In genomic region chr1:63779338-63779819, GRCh38 we compare ENCODE assay signal across 18 cellular contexts. TPM values are rescaled to one million over a fixed set of nuclear protein-coding genes. Genes with fewer than 3 reads are reported as not detected.
DNase-seq lines count a peak whose midpoint lies in the region; ATAC-seq and TF ChIP-seq lines count a peak whose summit lies in the region.
"Had no signal": no experiment of that assay in that cellular context is flagged by ENCODE, and none has a peak within 500 bp of the region (broad histone marks: within the 10 kb centered on the region; RNA-seq: fewer than 3 reads in every experiment).

No MANE protein-coding gene starts in this region.

- H4K20me1 ChIP-seq in osteoblast (ENCODE audit: insufficient read depth, low read length), result peaks cover 68% of the 10 kb centered on the region

- H2AFZ ChIP-seq in osteoblast (ENCODE audit: low read length), result no peak overlapping the region

- H3K9me3 ChIP-seq in WERI-Rb-1 (ENCODE audit: severe bottlenecking) (no peaks in the 10 kb centered on the region), osteoblast (ENCODE audit: low read depth, low read length) (no peaks in the 10 kb centered on the region)
- H3K9me3 ChIP-seq: upper lobe of right lung had no signal

- H3K27me3 Mint-ChIP-seq in activated CD8-positive, alpha-beta T cell treated with anti-CD3 and anti-CD28 coated beads, Interleukin-2, amount 10 ng/mL, durations not matched to agents 7 days and 5 days (ENCODE audit: low read depth), result peaks cover 50% of the 10 kb centered on the region
- H3K27me3 Mint-ChIP-seq in natural killer cell treated with Interleukin-12 subunit alpha and Interleukin-12 subunit beta and Interleukin-15 and Interleukin-18, amount 100 ng/mL, for 72 hours, result peaks cover 35 to 65% of the 10 kb centered on the region in 2 donors

- no peak for TF ChIP-seq CTCF in WERI-Rb-1 (IDR thresholded peaks at IDR 0.05; ENCODE audit: low read depth, low read length)
- no peak for TF ChIP-seq CTCF in osteoblast (IDR thresholded peaks at IDR 0.05; ENCODE audit: extremely low read depth, low read depth, low read length)

- peak overlapping the region; percentile 21 for H3K4me2 ChIP-seq in osteoblast (ENCODE audit: insufficient read depth, low read length)

- no peaks in the 10 kb centered on the region for H3K9me3 Mint-ChIP-seq in activated CD8-positive, alpha-beta T cell treated with anti-CD3 and anti-CD28 coated beads, Interleukin-2, amount 10 ng/mL, durations not matched to agents 7 days and 5 days (ENCODE audit: insufficient read depth)
- no peaks in the 10 kb centered on the region for H3K9me3 Mint-ChIP-seq in natural killer cell treated with Interleukin-12 subunit alpha and Interleukin-12 subunit beta and Interleukin-15 and Interleukin-18, amount 100 ng/mL, for 72 hours
- H3K9me3 Mint-ChIP-seq: activated naive CD8-positive, alpha-beta T cell treated with anti-CD3 and anti-CD28 coated beads, Interleukin-2, amount 50 U/mL, for 24 hours; activated T-cell treated with anti-CD3 and anti-CD28 coated beads, Interleukin-2, amount 50 U/mL, for 24 hours; naive B cell; stimulated activated effector memory CD8-positive, alpha-beta T cell treated with anti-CD3 and anti-CD28 coated beads, Interleukin-12 subunit alpha, Interleukin-12 subunit beta, amount 100 ng/mL, for 72 hours had no signal

- H3K4me1 ChIP-seq in osteoblast (ENCODE audit: insufficient read depth, low read length), result peaks cover 15% of the 10 kb centered on the region

- peaks cover 7% of the 10 kb centered on the region for H3K4me1 Mint-ChIP-seq in activated CD8-positive, alpha-beta T cell treated with anti-CD3 and anti-CD28 coated beads, Interleukin-2, amount 10 ng/mL, durations not matched to agents 7 days and 5 days (ENCODE audit: low read depth)
- H3K4me1 Mint-ChIP-seq in natural killer cell treated with Interleukin-12 subunit alpha and Interleukin-12 subunit beta and Interleukin-15 and Interleukin-18, amount 100 ng/mL, for 72 hours (ENCODE audit: low read depth in 2 of 2), result no peaks in the 10 kb centered on the region

- peak; percentile 46 for DNase-seq in ELF-1 (ENCODE audit: low read depth, low spot score)
- peak; percentile 47 for DNase-seq in WERI-Rb-1
- peak; percentile 44 for DNase-seq in fibroblast of the conjunctiva (ENCODE audit: low read depth)
- DNase-seq in osteoblast (ENCODE audit: insufficient read length, low spot score, missing footprints), result no peak
- no peak for DNase-seq in activated CD8-positive, alpha-beta T cell treated with anti-CD3 and anti-CD28 coated beads, Interleukin-2, amount 10 ng/mL, durations not matched to agents 7 days and 5 days
- DNase-seq in natural killer cell treated with Interleukin-12 subunit alpha and Interleukin-12 subunit beta and Interleukin-15 and Interleukin-18, amount 100 ng/mL, for 72 hours (ENCODE audit: low spot score), result no peak
- DNase-seq in kidney glomerular epithelial cell (lab: John Stamatoyannopoulos, UW), result no peak
- DNase-seq: activated naive CD8-positive, alpha-beta T cell treated with anti-CD3 and anti-CD28 coated beads, Interleukin-2, amount 50 U/mL, for 24 hours; activated T-cell treated with anti-CD3 and anti-CD28 coated beads, Interleukin-2, amount 50 U/mL, for 24 hours; dermis blood vessel endothelial cell; naive B cell; stimulated activated CD4-positive, alpha-beta T cell treated with anti-CD3 and anti-CD28 coated beads, Interleukin-4, amount 100 ng/mL, for 4 hours; upper lobe of right lung had no signal

- H3K36me3 Mint-ChIP-seq in activated CD8-positive, alpha-beta T cell treated with anti-CD3 and anti-CD28 coated beads, Interleukin-2, amount 10 ng/mL, durations not matched to agents 7 days and 5 days (ENCODE audit: low read depth), result no peaks in the 10 kb centered on the region
- H3K36me3 Mint-ChIP-seq in natural killer cell treated with Interleukin-12 subunit alpha and Interleukin-12 subunit beta and Interleukin-15 and Interleukin-18, amount 100 ng/mL, for 72 hours, result no peaks in the 10 kb centered on the region
- H3K36me3 Mint-ChIP-seq: naive B cell; stimulated activated effector memory CD8-positive, alpha-beta T cell treated with anti-CD3 and anti-CD28 coated beads, Interleukin-12 subunit alpha, Interleukin-12 subunit beta, amount 100 ng/mL, for 72 hours had no signal

- no peak overlapping the region for H3K27ac Mint-ChIP-seq in activated CD8-positive, alpha-beta T cell treated with anti-CD3 and anti-CD28 coated beads, Interleukin-2, amount 10 ng/mL, durations not matched to agents 7 days and 5 days
- no peak overlapping the region for H3K27ac Mint-ChIP-seq in natural killer cell treated with Interleukin-12 subunit alpha and Interleukin-12 subunit beta and Interleukin-15 and Interleukin-18, amount 100 ng/mL, for 72 hours
- H3K27ac Mint-ChIP-seq: activated naive CD8-positive, alpha-beta T cell treated with anti-CD3 and anti-CD28 coated beads, Interleukin-2, amount 50 U/mL, for 24 hours; activated T-cell treated with anti-CD3 and anti-CD28 coated beads, Interleukin-2, amount 50 U/mL, for 24 hours; CD14-positive monocyte; naive B cell; stimulated activated effector memory CD8-positive, alpha-beta T cell treated with anti-CD3 and anti-CD28 coated beads, Interleukin-12 subunit alpha, Interleukin-12 subunit beta, amount 100 ng/mL, for 72 hours had no signal

- H3K36me3 ChIP-seq in WERI-Rb-1 (no peaks in the 10 kb centered on the region), osteoblast (ENCODE audit: insufficient read depth, low read length) (no peaks in the 10 kb centered on the region)
- H3K36me3 ChIP-seq: upper lobe of right lung had no signal

- CTCF ChIA-PET in activated CD8-positive, alpha-beta T cell treated with anti-CD3 and anti-CD28 coated beads, Interleukin-2, amount 10 ng/mL, durations not matched to agents 7 days and 5 days (lab: Charles Lee), result interaction anchor here (0.7 to 1.2 kb wide), 2 partner anchors 14 to 19 kb away, joined by 3 read pairs; no protein-coding TSS in a partner anchor

- H3K79me2 ChIP-seq in osteoblast (ENCODE audit: insufficient read depth, low read length), result peaks cover 94% of the 10 kb centered on the region

- H3K27ac ChIP-seq in WERI-Rb-1 (no peak overlapping the region), osteoblast (ENCODE audit: low read depth, low read length) (no peak overlapping the region)
- H3K27ac ChIP-seq: upper lobe of right lung had no signal

- H3K4me3 ChIP-seq in WERI-Rb-1 (ENCODE audit: low read depth, low read length) (no peak overlapping the region), osteoblast (ENCODE audit: insufficient read depth, low read length) (no peak overlapping the region)
- H3K4me3 ChIP-seq: upper lobe of right lung had no signal

- POLR2A ChIA-PET in activated CD8-positive, alpha-beta T cell treated with anti-CD3 and anti-CD28 coated beads, Interleukin-2, amount 10 ng/mL, durations not matched to agents 7 days and 5 days (lab: Charles Lee), result no interaction called here

- ATAC-seq in GM18520 (IDR thresholded peaks at IDR 0.05; ENCODE audit: unreplicated experiment), result no peak
- ATAC-seq in activated CD8-positive, alpha-beta T cell treated with anti-CD3 and anti-CD28 coated beads, Interleukin-2, amount 10 ng/mL, durations not matched to agents 7 days and 5 days, result no peak
- no peak for ATAC-seq in natural killer cell treated with Interleukin-12 subunit alpha and Interleukin-12 subunit beta and Interleukin-15 and Interleukin-18, amount 100 ng/mL, for 72 hours
- ATAC-seq: activated CD4-positive, CD25-positive, alpha-beta regulatory T cell treated with anti-CD3 and anti-CD28 coated beads, Interleukin-2, amount 50 U/mL, for 24 hours; activated naive CD8-positive, alpha-beta T cell treated with anti-CD3 and anti-CD28 coated beads, Interleukin-2, amount 50 U/mL, for 24 hours; stimulated activated effector memory CD8-positive, alpha-beta T cell treated with anti-CD3 and anti-CD28 coated beads, Interleukin-12 subunit alpha, Interleukin-12 subunit beta, amount 100 ng/mL, for 72 hours; upper lobe of right lung had no signal

- H3K4me3 Mint-ChIP-seq in activated CD8-positive, alpha-beta T cell treated with anti-CD3 and anti-CD28 coated beads, Interleukin-2, amount 10 ng/mL, durations not matched to agents 7 days and 5 days, result no peak overlapping the region
- no peak overlapping the region for H3K4me3 Mint-ChIP-seq in natural killer cell treated with Interleukin-12 subunit alpha and Interleukin-12 subunit beta and Interleukin-15 and Interleukin-18, amount 100 ng/mL, for 72 hours
- H3K4me3 Mint-ChIP-seq: activated naive CD8-positive, alpha-beta T cell treated with anti-CD3 and anti-CD28 coated beads, Interleukin-2, amount 50 U/mL, for 24 hours; activated T-cell treated with anti-CD3 and anti-CD28 coated beads, Interleukin-2, amount 50 U/mL, for 24 hours; CD14-positive monocyte; naive B cell; stimulated activated effector memory CD8-positive, alpha-beta T cell treated with anti-CD3 and anti-CD28 coated beads, Interleukin-12 subunit alpha, Interleukin-12 subunit beta, amount 100 ng/mL, for 72 hours had no signal

- H3K27me3 ChIP-seq in WERI-Rb-1 (ENCODE audit: insufficient read depth, low read depth, severe bottlenecking) (no peaks in the 10 kb centered on the region), osteoblast (ENCODE audit: insufficient read depth, low read length) (no peaks in the 10 kb centered on the region)

RNA-seq across cellular contexts. Expression of gene ROR1, which starts 5.6 kb away (rescaled TPM):
- 46.9 and 52.5 TPM in 2 replicates for total RNA-seq in osteoblast
- total RNA-seq in activated CD8-positive, alpha-beta T cell treated with anti-CD3 and anti-CD28 coated beads, Interleukin-2, amount 10 ng/mL, durations not matched to agents 7 days and 5 days, result not detected
- under 1 TPM in 1 of 2 donors, not detected in 1; 0.38 TPM for total RNA-seq in natural killer cell treated with Interleukin-12 subunit alpha and Interleukin-12 subunit beta and Interleukin-15 and Interleukin-18, amount 100 ng/mL, for 72 hours
- total RNA-seq: G401 had no signal

Comparison
In these comparisons a context has a peak if more than half of its experiments do, and no peak if none do; other contexts are left out.
1. DNase-seq: peak in ELF-1 (single experiment), WERI-Rb-1 (single experiment) and fibroblast of the conjunctiva (single experiment); none in osteoblast (single experiment), activated CD8-positive, alpha-beta T cell treated with anti-CD3 and anti-CD28 coated beads, Interleukin-2, amount 10 ng/mL, durations not matched to agents 7 days and 5 days (single experiment), natural killer cell treated with Interleukin-12 subunit alpha and Interleukin-12 subunit beta and Interleukin-15 and Interleukin-18, amount 100 ng/mL, for 72 hours (single experiment) and kidney glomerular epithelial cell (single experiment).
2. RNA of gene ROR1, which starts 5.6 kb away (total RNA-seq): 46.9 to 52.5 TPM in osteoblast; 0.38 TPM in natural killer cell treated with Interleukin-12 subunit alpha and Interleukin-12 subunit beta and Interleukin-15 and Interleukin-18, amount 100 ng/mL, for 72 hours and not detected in activated CD8-positive, alpha-beta T cell treated with anti-CD3 and anti-CD28 coated beads, Interleukin-2, amount 10 ng/mL, durations not matched to agents 7 days and 5 days; every median in the first group is over 10 times any median in the second.